In the genomic region with DNA sequence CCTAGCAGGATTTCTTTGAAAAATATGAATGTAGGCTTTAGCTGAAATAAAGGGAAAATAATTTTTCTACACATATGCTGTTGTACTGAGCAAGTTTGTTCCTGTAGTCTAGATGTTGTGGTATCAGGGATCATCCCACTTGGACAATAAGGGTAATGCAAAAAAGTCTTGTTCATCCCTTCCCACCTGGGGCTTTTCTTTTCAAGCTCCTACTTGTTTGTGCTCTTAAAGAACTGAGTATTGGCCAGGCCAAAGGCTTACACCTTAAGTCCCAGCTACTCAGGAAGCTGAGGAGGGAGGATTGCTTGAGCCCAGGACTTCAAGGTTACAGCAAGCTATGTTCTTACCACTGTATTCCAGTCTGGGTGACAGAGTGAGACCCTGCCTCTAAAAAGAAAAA, we compare ENCODE assay signal across 1 cellular context.
TF ChIP-seq lines count a peak whose summit lies in the region.

No MANE protein-coding gene starts in this region.

TF ChIP-seq in GM12878, 131 proteins besides CTCF, POLR2A, EP300 and RAD21:
- no peak for TF ChIP-seq PML (IDR thresholded peaks at IDR 0.05; ENCODE audit: low read length)
- no peak for TF ChIP-seq HDGF (IDR thresholded peaks at IDR 0.05)
- no peak for TF ChIP-seq POLR2AphosphoS2 (IDR thresholded peaks at IDR 0.05; ENCODE audit: low read depth, low read length)
- TF ChIP-seq SIX5 (IDR thresholded peaks at IDR 0.05; ENCODE audit: low read depth, low read length, severe bottlenecking), result no peak
- TF ChIP-seq NBN (IDR thresholded peaks at IDR 0.05), result no peak
- TF ChIP-seq HCFC1 (IDR thresholded peaks at IDR 0.05; ENCODE audit: low read length), result no peak
- TF ChIP-seq TCF3 (IDR thresholded peaks at IDR 0.05; ENCODE audit: borderline replicate concordance, insufficient read depth, low read depth, low read length), result no peak
- no peak for TF ChIP-seq RB1 (IDR thresholded peaks at IDR 0.05; ENCODE audit: borderline replicate concordance)
- no peak for TF ChIP-seq TCF7 (IDR thresholded peaks at IDR 0.05; ENCODE audit: borderline replicate concordance)
- TF ChIP-seq, protein P1, sequence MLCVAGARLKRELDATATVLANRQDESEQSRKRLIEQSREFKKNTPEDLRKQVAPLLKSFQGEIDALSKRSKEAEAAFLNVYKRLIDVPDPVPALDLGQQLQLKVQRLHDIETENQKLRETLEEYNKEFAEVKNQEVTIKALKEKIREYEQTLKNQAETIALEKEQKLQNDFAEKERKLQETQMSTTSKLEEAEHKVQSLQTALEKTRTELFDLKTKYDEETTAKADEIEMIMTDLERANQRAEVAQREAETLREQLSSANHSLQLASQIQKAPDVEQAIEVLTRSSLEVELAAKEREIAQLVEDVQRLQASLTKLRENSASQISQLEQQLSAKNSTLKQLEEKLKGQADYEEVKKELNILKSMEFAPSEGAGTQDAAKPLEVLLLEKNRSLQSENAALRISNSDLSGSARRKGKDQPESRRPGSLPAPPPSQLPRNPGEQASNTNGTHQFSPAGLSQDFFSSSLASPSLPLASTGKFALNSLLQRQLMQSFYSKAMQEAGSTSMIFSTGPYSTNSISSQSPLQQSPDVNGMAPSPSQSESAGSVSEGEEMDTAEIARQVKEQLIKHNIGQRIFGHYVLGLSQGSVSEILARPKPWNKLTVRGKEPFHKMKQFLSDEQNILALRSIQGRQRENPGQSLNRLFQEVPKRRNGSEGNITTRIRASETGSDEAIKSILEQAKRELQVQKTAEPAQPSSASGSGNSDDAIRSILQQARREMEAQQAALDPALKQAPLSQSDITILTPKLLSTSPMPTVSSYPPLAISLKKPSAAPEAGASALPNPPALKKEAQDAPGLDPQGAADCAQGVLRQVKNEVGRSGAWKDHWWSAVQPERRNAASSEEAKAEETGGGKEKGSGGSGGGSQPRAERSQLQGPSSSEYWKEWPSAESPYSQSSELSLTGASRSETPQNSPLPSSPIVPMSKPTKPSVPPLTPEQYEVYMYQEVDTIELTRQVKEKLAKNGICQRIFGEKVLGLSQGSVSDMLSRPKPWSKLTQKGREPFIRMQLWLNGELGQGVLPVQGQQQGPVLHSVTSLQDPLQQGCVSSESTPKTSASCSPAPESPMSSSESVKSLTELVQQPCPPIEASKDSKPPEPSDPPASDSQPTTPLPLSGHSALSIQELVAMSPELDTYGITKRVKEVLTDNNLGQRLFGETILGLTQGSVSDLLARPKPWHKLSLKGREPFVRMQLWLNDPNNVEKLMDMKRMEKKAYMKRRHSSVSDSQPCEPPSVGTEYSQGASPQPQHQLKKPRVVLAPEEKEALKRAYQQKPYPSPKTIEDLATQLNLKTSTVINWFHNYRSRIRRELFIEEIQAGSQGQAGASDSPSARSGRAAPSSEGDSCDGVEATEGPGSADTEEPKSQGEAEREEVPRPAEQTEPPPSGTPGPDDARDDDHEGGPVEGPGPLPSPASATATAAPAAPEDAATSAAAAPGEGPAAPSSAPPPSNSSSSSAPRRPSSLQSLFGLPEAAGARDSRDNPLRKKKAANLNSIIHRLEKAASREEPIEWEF (IDR thresholded peaks at IDR 0.05; ENCODE audit: insufficient replicate concordance, low read depth, low read length), result no peak
- TF ChIP-seq, protein P2, sequence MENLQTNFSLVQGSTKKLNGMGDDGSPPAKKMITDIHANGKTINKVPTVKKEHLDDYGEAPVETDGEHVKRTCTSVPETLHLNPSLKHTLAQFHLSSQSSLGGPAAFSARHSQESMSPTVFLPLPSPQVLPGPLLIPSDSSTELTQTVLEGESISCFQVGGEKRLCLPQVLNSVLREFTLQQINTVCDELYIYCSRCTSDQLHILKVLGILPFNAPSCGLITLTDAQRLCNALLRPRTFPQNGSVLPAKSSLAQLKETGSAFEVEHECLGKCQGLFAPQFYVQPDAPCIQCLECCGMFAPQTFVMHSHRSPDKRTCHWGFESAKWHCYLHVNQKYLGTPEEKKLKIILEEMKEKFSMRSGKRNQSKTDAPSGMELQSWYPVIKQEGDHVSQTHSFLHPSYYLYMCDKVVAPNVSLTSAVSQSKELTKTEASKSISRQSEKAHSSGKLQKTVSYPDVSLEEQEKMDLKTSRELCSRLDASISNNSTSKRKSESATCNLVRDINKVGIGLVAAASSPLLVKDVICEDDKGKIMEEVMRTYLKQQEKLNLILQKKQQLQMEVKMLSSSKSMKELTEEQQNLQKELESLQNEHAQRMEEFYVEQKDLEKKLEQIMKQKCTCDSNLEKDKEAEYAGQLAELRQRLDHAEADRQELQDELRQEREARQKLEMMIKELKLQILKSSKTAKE (IDR thresholded peaks at IDR 0.05; ENCODE audit: low read depth, poor library complexity, severe bottlenecking), result no peak
- TF ChIP-seq EZH2 (IDR thresholded peaks at IDR 0.05; ENCODE audit: borderline replicate concordance, control insufficient read depth, low read depth, low read length), result no peak
- TF ChIP-seq, protein P3, sequence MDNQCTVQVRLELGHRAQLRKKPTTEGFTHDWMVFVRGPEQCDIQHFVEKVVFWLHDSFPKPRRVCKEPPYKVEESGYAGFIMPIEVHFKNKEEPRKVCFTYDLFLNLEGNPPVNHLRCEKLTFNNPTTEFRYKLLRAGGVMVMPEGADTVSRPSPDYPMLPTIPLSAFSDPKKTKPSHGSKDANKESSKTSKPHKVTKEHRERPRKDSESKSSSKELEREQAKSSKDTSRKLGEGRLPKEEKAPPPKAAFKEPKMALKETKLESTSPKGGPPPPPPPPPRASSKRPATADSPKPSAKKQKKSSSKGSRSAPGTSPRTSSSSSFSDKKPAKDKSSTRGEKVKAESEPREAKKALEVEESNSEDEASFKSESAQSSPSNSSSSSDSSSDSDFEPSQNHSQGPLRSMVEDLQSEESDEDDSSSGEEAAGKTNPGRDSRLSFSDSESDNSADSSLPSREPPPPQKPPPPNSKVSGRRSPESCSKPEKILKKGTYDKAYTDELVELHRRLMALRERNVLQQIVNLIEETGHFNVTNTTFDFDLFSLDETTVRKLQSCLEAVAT (IDR thresholded peaks at IDR 0.05), result no peak
- no peak for TF ChIP-seq RFX5 (IDR thresholded peaks at IDR 0.05; ENCODE audit: low read depth, low read length)
- TF ChIP-seq KAT2A (conservative IDR thresholded peaks at IDR 0.05; ENCODE audit: control insufficient read depth, low read depth, low read length), result no peak
- no peak for TF ChIP-seq STAT1 (conservative IDR thresholded peaks at IDR 0.05)
- TF ChIP-seq CBFB (IDR thresholded peaks at IDR 0.05; ENCODE audit: low read depth), result no peak
